Comparison of ENCODE assay signal across 13 cellular contexts in genomic region chr15:90364251-90364650, GRCh38. TPM values are rescaled to one million over a fixed set of nuclear protein-coding genes. Genes with fewer than 3 reads are reported as not detected.
DNase-seq lines count a peak whose midpoint lies in the region; ATAC-seq, FAIRE-seq and TF ChIP-seq lines count a peak whose summit lies in the region.
"Had no signal": no experiment of that assay in that cellular context is flagged by ENCODE, and none has a peak within 500 bp of the region (broad histone marks: within the 10 kb centered on the region; RNA-seq: fewer than 3 reads in every experiment).

No MANE protein-coding gene starts in this region.

- peak overlapping the region; percentile 64 for H4K8ac ChIP-seq in mesenchymal stem cell (ENCODE audit: low read length)

- H4K91ac ChIP-seq in mesenchymal stem cell (ENCODE audit: low read length): peak overlapping the region; percentile 52

- H3K27me3 ChIP-seq in mesenchymal stem cell (ENCODE audit: control insufficient read depth in 1 of 2, insufficient read depth in 1 of 2, low read length in 2 of 2) (no peaks in the 10 kb centered on the region), heart left ventricle (no peaks in the 10 kb centered on the region)
- no peaks in the 10 kb centered on the region for H3K27me3 ChIP-seq in CD4-positive, alpha-beta T cell (ENCODE audit: control insufficient read depth, insufficient read depth, low read length)
- H3K27me3 ChIP-seq: MG63, upper lobe of right lung had no signal

- TF ChIP-seq CTCF in chondrocyte (IDR thresholded peaks at IDR 0.05) (no peak), D721Med (IDR thresholded peaks at IDR 0.05; ENCODE audit: insufficient read depth, missing control alignments) (no peak), heart left ventricle (IDR thresholded peaks at IDR 0.05) (no peak)
- TF ChIP-seq CTCF in CD4-positive, alpha-beta T cell (IDR thresholded peaks at IDR 0.05): no peak

- H3K27ac ChIP-seq in mesenchymal stem cell (ENCODE audit: low read length, poor library complexity, severe bottlenecking) (peak overlapping the region; percentile 87), heart left ventricle (no peak overlapping the region)
- no peak overlapping the region for H3K27ac ChIP-seq in CD4-positive, alpha-beta T cell (ENCODE audit: low read depth, low read length)
- H3K27ac ChIP-seq: upper lobe of right lung had no signal

- peak overlapping the region; percentile 80 for H3K27ac Mint-ChIP-seq in chondrocyte (ENCODE audit: unreplicated experiment)
- no peak overlapping the region for H3K27ac Mint-ChIP-seq in CD4-positive, alpha-beta T cell

- peak overlapping the region; percentile 91 for H2AK5ac ChIP-seq in mesenchymal stem cell (ENCODE audit: low read length, severe bottlenecking)

- H3K36me3 Mint-ChIP-seq in chondrocyte (ENCODE audit: low read depth): peaks cover 4% of the 10 kb centered on the region
- H3K36me3 Mint-ChIP-seq in CD4-positive, alpha-beta T cell (ENCODE audit: low read depth): no peaks in the 10 kb centered on the region

- H3K4ac ChIP-seq in mesenchymal stem cell (ENCODE audit: low read depth in 1 of 2, low read length in 2 of 2): no peak overlapping the region

- H3K4me2 ChIP-seq in mesenchymal stem cell (ENCODE audit: low read length, poor library complexity, severe bottlenecking): no peak overlapping the region

- peaks cover 38% of the 10 kb centered on the region for H3K4me1 Mint-ChIP-seq in chondrocyte (ENCODE audit: low read depth)
- peaks cover 28% of the 10 kb centered on the region for H3K4me1 Mint-ChIP-seq in CD4-positive, alpha-beta T cell (ENCODE audit: low read depth)

- H2BK5ac ChIP-seq in mesenchymal stem cell (ENCODE audit: low read depth, low read length, poor library complexity, severe bottlenecking): no peak overlapping the region

- TF ChIP-seq POLR2A in heart left ventricle (IDR thresholded peaks at IDR 0.05): no peak

- H3K4me1 ChIP-seq in mesenchymal stem cell (ENCODE audit: control insufficient read depth, insufficient read depth, low read depth, low read length) (peaks cover 11% of the 10 kb centered on the region), heart left ventricle (peaks cover 0 to 58% (median 18%) of the 10 kb centered on the region in 12 donors)

- FAIRE-seq in D721Med (lab: Jason Lieb, UNC): no peak

- intact Hi-C loops in CD4-positive, alpha-beta T cell (cut with DNase I, micrococcal nuclease): loop anchor here (5.0 kb wide), 3 partner anchors 42 to 73 kb away; no protein-coding TSS in a partner anchor
- intact Hi-C loops in heart left ventricle (cut with DNase I): loop anchor here in 4 of 10 donors (5.0 to 10.0 kb wide), 3 partner anchors 42 to 118 kb away; no protein-coding TSS in a partner anchor

- no peak overlapping the region for H3K23ac ChIP-seq in mesenchymal stem cell (ENCODE audit: low read length in 2 of 2)

- CTCF ChIA-PET in CD4-positive, alpha-beta T cell (lab: Charles Lee): no interaction called here

- POLR2A ChIA-PET in CD4-positive, alpha-beta T cell (lab: Charles Lee): interaction anchor here (0.6 to 4.0 kb wide), 2 partner anchors 24 to 36 kb away, joined by 3 to 38 read pairs; partner anchors contain the start of gene IQGAP1

- no peak overlapping the region for H3K14ac ChIP-seq in mesenchymal stem cell (ENCODE audit: low read length in 2 of 2)

- H3K9me3 Mint-ChIP-seq in chondrocyte (ENCODE audit: low read depth): no peaks in the 10 kb centered on the region
- no peaks in the 10 kb centered on the region for H3K9me3 Mint-ChIP-seq in CD4-positive, alpha-beta T cell
- H3K9me3 Mint-ChIP-seq: H9 had no signal

- H3K9ac ChIP-seq in mesenchymal stem cell (ENCODE audit: low read length): peak overlapping the region; percentile 92

- no peaks in the 10 kb centered on the region for H3K79me1 ChIP-seq in mesenchymal stem cell (replicated peaks; ENCODE audit: low read length, poor library complexity, severe bottlenecking)

- H3K4me3 ChIP-seq in mesenchymal stem cell (ENCODE audit: insufficient read depth in 1 of 2, low read depth in 1 of 2, low read length in 2 of 2): no peak overlapping the region
- no peak overlapping the region for H3K4me3 ChIP-seq in heart left ventricle
- H3K4me3 ChIP-seq: MG63, upper lobe of right lung had no signal

- H2AFZ ChIP-seq in mesenchymal stem cell (ENCODE audit: low read depth, low read length): no peak overlapping the region

- H3K9me3 ChIP-seq in mesenchymal stem cell (ENCODE audit: control insufficient read depth, low read length): no peaks in the 10 kb centered on the region
- H3K9me3 ChIP-seq in CD4-positive, alpha-beta T cell (ENCODE audit: control insufficient read depth, low read length): no peaks in the 10 kb centered on the region
- no peaks in the 10 kb centered on the region for H3K9me3 ChIP-seq in heart left ventricle
- H3K9me3 ChIP-seq: MG63, upper lobe of right lung had no signal

- peak; percentile 39 for DNase-seq in COLO829 (ENCODE audit: low spot score)
- DNase-seq in M059J (ENCODE audit: low read depth): peak; percentile 81
- no peak for DNase-seq in chondrocyte (ENCODE audit: low spot score)
- peak; percentile 22 for DNase-seq in mesenchymal stem cell
- DNase-seq in NCI-H82 treated with DMSO at 0.1 percent for 48 hours (lab: John Stamatoyannopoulos, UW; ENCODE audit: unreplicated experiment): no peak
- no peak for DNase-seq in D721Med (ENCODE audit: insufficient read length, low spot score)
- DNase-seq in CD4-positive, alpha-beta T cell: no peak
- DNase-seq in heart left ventricle: no peak
- DNase-seq: activated CD4-positive, alpha-beta T cell treated with anti-CD3 and anti-CD28 coated beads, Interleukin-2, amount 50 U/mL, for 1 hour; activated naive CD4-positive, alpha-beta T cell; H9; MG63; upper lobe of right lung had no signal

- 14% methylated on average over 2 of the region's 4 CpGs for WGBS in mesenchymal stem cell
- 83 to 93% (median 87%) methylated on average over 4 of the region's 4 CpGs for WGBS in heart left ventricle, 4 donors

- no peak overlapping the region for H2BK15ac ChIP-seq in mesenchymal stem cell (ENCODE audit: low read depth, poor library complexity, severe bottlenecking)

- no peak overlapping the region for H2BK120ac ChIP-seq in mesenchymal stem cell (ENCODE audit: low read depth, low read length)

- H3K4me3 Mint-ChIP-seq in chondrocyte (ENCODE audit: unreplicated experiment): no peak overlapping the region
- H3K4me3 Mint-ChIP-seq in CD4-positive, alpha-beta T cell: no peak overlapping the region
- H3K4me3 Mint-ChIP-seq: H9 had no signal

- no peaks in the 10 kb centered on the region for H3K27me3 Mint-ChIP-seq in chondrocyte (ENCODE audit: low read depth)
- no peaks in the 10 kb centered on the region for H3K27me3 Mint-ChIP-seq in CD4-positive, alpha-beta T cell

- H2BK12ac ChIP-seq in mesenchymal stem cell (ENCODE audit: low read length in 2 of 2): no peak overlapping the region

- H3K36me3 ChIP-seq in mesenchymal stem cell (ENCODE audit: control insufficient read depth in 1 of 2, insufficient read depth in 2 of 2, low read depth in 1 of 2, low read length in 2 of 2) (peaks cover 4 to 5% of the 10 kb centered on the region in 2 experiments), heart left ventricle (peaks cover 0 to 20% (median 10%) of the 10 kb centered on the region in 9 donors)
- H3K36me3 ChIP-seq: MG63, upper lobe of right lung had no signal

- no peak for ATAC-seq in CD4-positive, alpha-beta T cell (ENCODE audit: poor library complexity)
- no peak for ATAC-seq in heart left ventricle

- H3K18ac ChIP-seq in mesenchymal stem cell (ENCODE audit: low read depth in 1 of 2, low read length in 2 of 2): peak overlapping the region; percentile 42 to 56

RNA-seq across cellular contexts. Expression of gene ZNF774, which starts 12.2 kb away (rescaled TPM):
- 1.6 and 1.7 TPM in 2 replicates for total RNA-seq in M059J (2014; rRNA removed; shearing (Covaris generic))
- total RNA-seq in chondrocyte: 3.2 to 4.8 TPM (median 3.3 TPM) in 3 replicates
- 0.66 TPM for polyA plus RNA-seq in mesenchymal stem cell (2013, experiment 1 of 2)
- polyA plus RNA-seq in mesenchymal stem cell (2013, experiment 2 of 2): 0.63 TPM
- 1 to 10 TPM in 1 of 2 experiments, under 1 TPM in 1; 0.20 to 1.1 TPM for total RNA-seq in CD4-positive, alpha-beta T cell
- 1 to 10 TPM; 2.1 to 9.9 (median 5.9) TPM for total RNA-seq in heart left ventricle
- 1 to 10 TPM; 3.1 to 4.2 TPM for polyA plus RNA-seq in heart left ventricle

RNA-seq across cellular contexts. Expression of gene IQGAP1, which starts 23.8 kb away (rescaled TPM):
- 134 and 206 TPM in 2 replicates for total RNA-seq in M059J (2014; rRNA removed; shearing (Covaris generic))
- total RNA-seq in chondrocyte (206 to 214 TPM (median 209 TPM) in 3 replicates), heart left ventricle (100 to 1,000 TPM in 1 of 9 donors, 10 to 100 TPM in 8; 28.6 to 115 (median 36.8) TPM)
- 205 TPM for polyA plus RNA-seq in mesenchymal stem cell (2013, experiment 1 of 2)
- 197 TPM for polyA plus RNA-seq in mesenchymal stem cell (2013, experiment 2 of 2)
- total RNA-seq in CD4-positive, alpha-beta T cell: 10 to 100 TPM; 76.8 to 78.7 TPM
- 10 to 100 TPM; 18.9 to 31.3 TPM for polyA plus RNA-seq in heart left ventricle

Comparison
In these comparisons a context has a peak if more than half of its experiments do, and no peak if none do; other contexts are left out.
1. DNase-seq: peak in COLO829 (single experiment), M059J (single experiment) and mesenchymal stem cell (single experiment); none in chondrocyte (single experiment), NCI-H82 treated with DMSO at 0.1 percent for 48 hours (single experiment), D721Med (single experiment), CD4-positive, alpha-beta T cell (0 of 10) and heart left ventricle (0 of 5).